8 cellular contexts compared by ENCODE assay signal in the genomic region with DNA sequence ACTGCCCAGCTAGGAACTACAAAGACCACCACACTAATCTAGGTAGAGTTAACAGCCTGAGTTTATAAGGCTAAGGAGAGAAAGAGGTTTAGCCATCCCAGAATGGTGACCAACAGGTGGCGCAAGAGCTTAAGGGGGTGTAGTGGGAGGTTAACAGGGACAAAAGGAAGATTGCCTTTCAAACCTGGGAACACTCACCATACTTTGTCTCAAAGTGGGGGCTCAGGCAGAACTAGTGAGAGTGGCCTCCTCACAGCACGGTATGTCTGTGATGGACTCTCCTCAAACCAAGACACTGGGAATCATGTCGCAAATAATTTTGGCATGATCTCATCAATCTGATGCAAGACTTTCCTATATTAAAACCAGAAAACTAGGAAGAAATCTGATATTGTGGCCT. TPM values are rescaled to one million over a fixed set of nuclear protein-coding genes. Genes with fewer than 3 reads are reported as not detected.
DNase-seq lines count a peak whose midpoint lies in the region; TF ChIP-seq lines count a peak whose summit lies in the region.

No MANE protein-coding gene starts in this region.

- no peaks in the 10 kb centered on the region for H3K4me1 Mint-ChIP-seq in endothelial cell (ENCODE audit: unreplicated experiment)

- H3K27ac Mint-ChIP-seq in endothelial cell (ENCODE audit: unreplicated experiment) = no peak overlapping the region

- peaks cover 17% of the 10 kb centered on the region for H3K36me3 Mint-ChIP-seq in endothelial cell (ENCODE audit: low read depth, unreplicated experiment)

- no peak overlapping the region for H3K27ac ChIP-seq in parathyroid adenoma

- TF ChIP-seq CTCF in endothelial cell (IDR thresholded peaks at IDR 0.05; ENCODE audit: unreplicated experiment) (no peak), parathyroid adenoma (IDR thresholded peaks at IDR 0.05) (peak; percentile 30)

- H3K9me3 Mint-ChIP-seq in endothelial cell (ENCODE audit: unreplicated experiment) = no peaks in the 10 kb centered on the region

- no peak overlapping the region for H3K4me3 ChIP-seq in parathyroid adenoma (ENCODE audit: low read depth, low read length)

- H3K4me2 ChIP-seq in parathyroid adenoma (ENCODE audit: low read length) = no peak overlapping the region

- no peak overlapping the region for H3K9ac ChIP-seq in parathyroid adenoma

- H3K4me3 Mint-ChIP-seq in endothelial cell (ENCODE audit: unreplicated experiment) = no peak overlapping the region

- no peaks in the 10 kb centered on the region for H3K36me3 ChIP-seq in parathyroid adenoma (ENCODE audit: control insufficient read depth, insufficient read depth, low read length)

- H3K27me3 Mint-ChIP-seq in endothelial cell (ENCODE audit: unreplicated experiment) = peaks cover 3% of the 10 kb centered on the region

- no peaks in the 10 kb centered on the region for H3K9me3 ChIP-seq in parathyroid adenoma (ENCODE audit: control insufficient read depth, low read length)

- peak; percentile 66 for DNase-seq in DMS 273 (lab: John Stamatoyannopoulos, UW; ENCODE audit: unreplicated experiment)
- DNase-seq in DMS 273 treated with DMSO at 0.1 percent for 48 hours (lab: John Stamatoyannopoulos, UW) = no peak
- peak; percentile 7 for DNase-seq in NCI-H1048 (lab: John Stamatoyannopoulos, UW)
- DNase-seq in activated CD4-positive, alpha-beta T cell treated with anti-CD3 and anti-CD28 coated beads, Interleukin-2, amount 50 U/mL, for 48 hours = peak; percentile 71 to 76
- peak; percentile 71 for DNase-seq in endothelial cell (ENCODE audit: low spot score)
- DNase-seq in midbrain (lab: John Stamatoyannopoulos, UW) = no peak
- DNase-seq in ureter (ENCODE audit: low spot score) = no peak

- H3K4me1 ChIP-seq in parathyroid adenoma = no peaks in the 10 kb centered on the region

- H3K79me2 ChIP-seq in parathyroid adenoma = no peaks in the 10 kb centered on the region

- no peaks in the 10 kb centered on the region for H3K27me3 ChIP-seq in parathyroid adenoma (ENCODE audit: control insufficient read depth, insufficient read depth, low read length)

- no peak overlapping the region for H2AFZ ChIP-seq in parathyroid adenoma

RNA-seq across cellular contexts. Expression of a gene that starts 23.4 kb away (rescaled TPM):
- 303 TPM for total RNA-seq in endothelial cell (ENCODE audit: unreplicated experiment)
- 238 TPM for total RNA-seq in ureter

Comparison
In these comparisons a context has a peak if more than half of its experiments do, and no peak if none do; other contexts are left out.
1. DNase-seq: peak in DMS 273 (single experiment), NCI-H1048 (single experiment), activated CD4-positive, alpha-beta T cell treated with anti-CD3 and anti-CD28 coated beads, Interleukin-2, amount 50 U/mL, for 48 hours (2 of 2) and endothelial cell (single experiment); none in DMS 273 treated with DMSO at 0.1 percent for 48 hours (single experiment), midbrain (single experiment) and ureter (single experiment).